ENCODE assay signal across 8 cellular contexts in genomic region chr10:45972813-45973169, GRCh38. TPM values are rescaled to one million over a fixed set of nuclear protein-coding genes. Genes with fewer than 3 reads are reported as not detected.
DNase-seq lines count a peak whose midpoint lies in the region; ATAC-seq, FAIRE-seq and TF ChIP-seq lines count a peak whose summit lies in the region.
"Not testable (repeated sequence)": the region's sequence is repeated elsewhere in the genome, so short reads cannot be mapped to it uniquely, and the experiment has no call there.

No MANE protein-coding gene starts in this region.

- H3K36me3 Mint-ChIP-seq in Calu3 (ENCODE audit: insufficient read depth, unreplicated experiment): peaks cover 32% of the 10 kb centered on the region
- not testable (repeated sequence) for H3K36me3 Mint-ChIP-seq in naive B cell

- H2AFZ ChIP-seq in SK-N-SH (ENCODE audit: low read depth): not testable (repeated sequence)
- peak overlapping the region; percentile 90 for H2AFZ ChIP-seq in K562 (ENCODE audit: low read depth, low read length)

- not testable (repeated sequence) for TF ChIP-seq POLR2A in K562 (conservative IDR thresholded peaks at IDR 0.05); heart left ventricle (IDR thresholded peaks at IDR 0.05)

- under 1% methylated on average over 10 of the region's 10 CpGs for WGBS in SK-N-SH (ENCODE audit: low lambda C conversion rate)
- 0% methylated on average over 9 of the region's 10 CpGs for WGBS in K562 (ENCODE audit: insufficient coverage, low coverage, missing lambda C conversion rate)
- 0 to 1% (median 0%) methylated on average over 10 of the region's 10 CpGs for WGBS in heart left ventricle, 4 donors

- peak overlapping the region; percentile 98 for H3K4me3 Mint-ChIP-seq in Calu3 (ENCODE audit: low read depth, unreplicated experiment)
- H3K4me3 Mint-ChIP-seq in naive B cell: peak overlapping the region; percentile 96 to 100 (median 99)

- not testable (repeated sequence) for TF ChIP-seq RAD21 in SK-N-SH (IDR thresholded peaks at IDR 0.05; ENCODE audit: low read length); K562 (CRISPR knock-in tag; conservative IDR thresholded peaks at IDR 0.05 in 1 of 2, IDR thresholded peaks at IDR 0.05 in 1 of 2)

- not testable (repeated sequence) for DNase-seq in Calu3, heart left ventricle, naive B cell
- DNase-seq in SK-N-SH: peak; percentile 2
- peak in 1 of 4 experiments; percentile 18 for DNase-seq in K562 (ENCODE audit: extremely low read depth in 1 of 4, low spot score in 3 of 4)

- H3K4me3 ChIP-seq in SK-N-SH (ENCODE audit: low read depth in 2 of 2, low read length in 1 of 2) (peak overlapping the region; percentile 67 to 90), K562 (peak overlapping the region; percentile 86), heart left ventricle (peak overlapping the region; percentile 69 to 91 (median 82)), stomach smooth muscle (ENCODE audit: low read length in 2 of 2) (peak overlapping the region; percentile 78 to 88)

- not testable (repeated sequence) for FAIRE-seq in K562 (lab: Jason Lieb, UNC)

- TSS peak; percentile 67 for BruUV-seq in Calu3 (replicated peaks; lab: Mats Ljungman, UMichigan)
- BruUV-seq in K562 (replicated peaks; lab: Mats Ljungman, UMichigan): TSS peak; percentile 64

- peak overlapping the region; percentile 47 to 62; a peak in 2 of 4 replicates for H3K27ac ChIP-seq in SK-N-SH (ENCODE audit: low read depth in 2 of 2, low read length in 1 of 2)
- peak overlapping the region; percentile 86 for H3K27ac ChIP-seq in K562 (ENCODE audit: extremely low read depth, low read depth, low read length)
- peak overlapping the region in 11 of 12 donors; percentile 66 to 86 (median 75) for H3K27ac ChIP-seq in heart left ventricle
- not testable (repeated sequence) for H3K27ac ChIP-seq in stomach smooth muscle (ENCODE audit: low read length)

- H3K27me3 ChIP-seq in SK-N-SH (ENCODE audit: insufficient read depth); K562 (ENCODE audit: control insufficient read depth in 2 of 2, insufficient read depth in 2 of 2, low read length in 2 of 2); heart left ventricle; stomach smooth muscle (ENCODE audit: control insufficient read depth in 1 of 2, insufficient read depth in 2 of 2, low read length in 2 of 2): not testable (repeated sequence)

- H3F3A ChIP-seq in SK-N-SH (replicated peaks; ENCODE audit: insufficient read depth): not testable (repeated sequence)

- not testable (repeated sequence) for H3K9me3 Mint-ChIP-seq in Calu3 (ENCODE audit: low read depth, unreplicated experiment); naive B cell

- not testable (repeated sequence) for H3K4me1 ChIP-seq in SK-N-SH (ENCODE audit: control insufficient read depth in 1 of 2, insufficient read depth in 2 of 2, low read depth in 1 of 2, low read length in 1 of 2); stomach smooth muscle (ENCODE audit: control insufficient read depth, insufficient read depth, low read length)
- H3K4me1 ChIP-seq in K562 (replicated peaks in 1 of 2; ENCODE audit: control insufficient read depth in 2 of 2, insufficient read depth in 2 of 2, low read length in 2 of 2) (peaks cover 4 to 10% of the 10 kb centered on the region in 2 experiments; a peak in 3 of 5 replicates), heart left ventricle (peaks cover 0 to 33% (median 22%) of the 10 kb centered on the region in 12 donors)

- CTCF ChIA-PET in Calu3 (lab: Charles Lee); SK-N-SH (lab: Yijun Ruan, JAX); K562 (lab: Yijun Ruan, JAX; ENCODE audit: low intra/inter-chr PET ratio): not testable (repeated sequence)

- H3K9me1 ChIP-seq in K562 (ENCODE audit: control insufficient read depth, insufficient read depth, low read length): not testable (repeated sequence)

- H3K4me1 Mint-ChIP-seq in Calu3 (ENCODE audit: low read depth, unreplicated experiment): peaks cover 35% of the 10 kb centered on the region
- peaks cover 21 to 41% (median 35%) of the 10 kb centered on the region in 3 donors for H3K4me1 Mint-ChIP-seq in naive B cell

- H3K27ac Mint-ChIP-seq in Calu3 (ENCODE audit: unreplicated experiment) (peak overlapping the region; percentile 89), naive B cell (peak overlapping the region; percentile 78 to 98 (median 94))

- H3K79me2 ChIP-seq in SK-N-SH (ENCODE audit: insufficient read depth): peaks cover 79% of the 10 kb centered on the region
- H3K79me2 ChIP-seq in K562 (ENCODE audit: control insufficient read depth, insufficient read depth, low read length): peaks cover 81% of the 10 kb centered on the region

- intact Hi-C loops in Calu3 (cut with micrococcal nuclease; ENCODE audit: unreplicated experiment); K562 (cut with micrococcal nuclease): not testable (repeated sequence)
- intact Hi-C loops in heart left ventricle (cut with DNase I): loop anchor here in 6 of 10 donors (10.0 kb wide), 1 partner anchor 52 kb away; no protein-coding TSS in a partner anchor

- not testable (repeated sequence) for H3K9me2 ChIP-seq in SK-N-SH

- H3K36me3 ChIP-seq in SK-N-SH (replicated peaks in 1 of 2; ENCODE audit: control insufficient read depth in 1 of 2, insufficient read depth in 2 of 2, low read length in 1 of 2) (peaks cover 6 to 13% of the 10 kb centered on the region in 2 experiments), K562 (ENCODE audit: control insufficient read depth, insufficient read depth, low read length) (peaks cover 29% of the 10 kb centered on the region; the same call in 2 of the 3 replicates), heart left ventricle (peaks cover 0 to 24% (median 6%) of the 10 kb centered on the region in 9 donors)
- H3K36me3 ChIP-seq in stomach smooth muscle (ENCODE audit: control insufficient read depth in 2 of 2, insufficient read depth in 2 of 2, low read length in 2 of 2): not testable (repeated sequence)

- H3K27me3 Mint-ChIP-seq in Calu3 (ENCODE audit: unreplicated experiment); naive B cell: not testable (repeated sequence)

- not testable (repeated sequence) for H4K20me1 ChIP-seq in SK-N-SH (ENCODE audit: insufficient read depth); K562 (replicated peaks; ENCODE audit: control insufficient read depth, insufficient read depth, low read length)

- POLR2A ChIA-PET in SK-N-SH (lab: Yijun Ruan, JAX): not testable (repeated sequence)
- POLR2A ChIA-PET in K562 (lab: Yijun Ruan, JAX): interaction anchor here (0.7 kb wide), 1 partner anchor 51 kb away, joined by 3 read pairs; no protein-coding TSS in a partner anchor

- ATAC-seq in GM21786 (IDR thresholded peaks at IDR 0.05; ENCODE audit: unreplicated experiment) (peak; percentile 14), HG03571 (IDR thresholded peaks at IDR 0.05; ENCODE audit: unreplicated experiment) (peak; percentile 13), K562 (peak; percentile 51), heart left ventricle (peak in 2 of 4 donors; percentile 5 to 30), naive B cell (ENCODE audit: low read depth in 2 of 2) (peak in 1 of 2 donors; percentile 5)

- H3K4me2 ChIP-seq in SK-N-SH (peak overlapping the region; percentile 90), K562 (ENCODE audit: insufficient read depth, low read length) (peak overlapping the region; percentile 89)

- H3K9ac ChIP-seq in SK-N-SH (peak overlapping the region; percentile 80), K562 (ENCODE audit: insufficient read depth in 1 of 2, low read depth in 2 of 2, low read length in 2 of 2) (peak overlapping the region; percentile 91 to 96), stomach smooth muscle (ENCODE audit: low read length in 2 of 2) (peak overlapping the region; percentile 73 to 84)

- not testable (repeated sequence) for TF ChIP-seq EP300 in SK-N-SH (IDR thresholded peaks at IDR 0.05; ENCODE audit: borderline replicate concordance in 1 of 2, low read depth in 1 of 2, low read length in 1 of 2); K562 (IDR thresholded peaks at IDR 0.05; ENCODE audit: low read length)

- in situ Hi-C loops in K562 (cut with MboI): not testable (repeated sequence)

- not testable (repeated sequence) for TF ChIP-seq CTCF in Calu3 (IDR thresholded peaks at IDR 0.05; ENCODE audit: unreplicated experiment); SK-N-SH (IDR thresholded peaks at IDR 0.05); K562 (IDR thresholded peaks at IDR 0.05 in 2 of 3, conservative IDR thresholded peaks at IDR 0.05 in 1 of 3; ENCODE audit: insufficient read depth in 2 of 3, low read depth in 1 of 3, low read length in 3 of 3); heart left ventricle (IDR thresholded peaks at IDR 0.05)

- not testable (repeated sequence) for H3K9me3 ChIP-seq in SK-N-SH; K562 (replicated peaks; ENCODE audit: control insufficient read depth, insufficient read depth, low read depth, low read length); heart left ventricle; stomach smooth muscle (ENCODE audit: control insufficient read depth in 2 of 2, low read length in 2 of 2)

RNA-seq across cellular contexts. Expression of gene TIMM23, which starts 0.5 kb away (rescaled TPM):
- 72.2 and 78.6 TPM in 2 replicates for total RNA-seq in Calu3 (2022)
- polyA plus RNA-seq in SK-N-SH (2012; rRNA removed): 87.0 and 96.4 TPM in 2 replicates
- polyA plus RNA-seq in SK-N-SH (2012; cell fraction: cytosol; rRNA removed): 111 and 139 TPM in 2 replicates
- 25.1 and 42.9 TPM in 2 replicates for polyA plus RNA-seq in SK-N-SH (2012; cell fraction: nucleus; rRNA removed)
- 53.0 and 71.7 TPM in 2 replicates for total RNA-seq in K562 (2011; cell fraction: chromatin; rRNA removed; ENCODE audit: low replicate concordance)
- 60.0 and 64.7 TPM in 2 replicates for total RNA-seq in K562 (2011; cell fraction: nucleolus; rRNA removed)
- total RNA-seq in K562 (2011; cell fraction: nucleoplasm; rRNA removed): 77.5 and 101 TPM in 2 replicates
- total RNA-seq in K562 (2014; rRNA removed): 183 and 192 TPM in 2 replicates
- total RNA-seq in K562 (2014; rRNA removed; fragmentation: Illumina TruSeq; extraction: Trizol): 150 and 165 TPM in 2 replicates
- 147 and 161 TPM in 2 replicates for total RNA-seq in K562 (2015; rRNA removed; fragmentation: Illumina TruSeq; extraction: Trizol)
- total RNA-seq in K562 (2021): 148 and 150 TPM in 2 replicates
- polyA plus RNA-seq in K562 (2011; rRNA removed): 186 and 280 TPM in 2 replicates
- polyA plus RNA-seq in K562 (2011; cell fraction: cytosol; rRNA removed): 122 and 200 TPM in 2 replicates
- 45.3 and 66.2 TPM in 2 replicates for polyA plus RNA-seq in K562 (2011; cell fraction: nucleus; rRNA removed)
- polyA plus RNA-seq in K562 (2012): 97.4 and 157 TPM in 2 replicates
- 214 and 226 TPM in 2 replicates for polyA plus RNA-seq in K562 (2014; fragmentation: Illumina TruSeq; extraction: Trizol)
- 100 to 1,000 TPM; 158 to 214 TPM for polyA plus RNA-seq in K562 (2014; fragmentation: Nextera tagmentation; extraction: Ambion mirVana)
- 230 and 238 TPM in 2 replicates for polyA plus RNA-seq in K562 (2014; rRNA removed)
- 176 and 223 TPM in 2 replicates for polyA minus RNA-seq in K562 (2011; rRNA and poly(A)+ RNA removed)
- polyA minus RNA-seq in K562 (2011; cell fraction: cytosol; rRNA and poly(A)+ RNA removed): 56.4 and 87.4 TPM in 2 replicates
- polyA minus RNA-seq in K562 (2011; cell fraction: nucleus; rRNA and poly(A)+ RNA removed): 29.2 and 43.0 TPM in 2 replicates
- total RNA-seq in heart left ventricle: 100 to 1,000 TPM in 2 of 9 donors, 10 to 100 TPM in 7; 73.9 to 111 (median 83.5) TPM
- 100 to 1,000 TPM; 118 to 123 TPM for polyA plus RNA-seq in heart left ventricle
- 10 to 100 TPM; 45.0 to 60.0 (median 53.9) TPM for polyA plus RNA-seq in naive B cell (ENCODE audit: low read depth in 6 of 6)

RNA-seq across cellular contexts. Expression of gene NCOA4, which starts 57.6 kb away (rescaled TPM):
- total RNA-seq in Calu3 (2022): 77.3 and 81.9 TPM in 2 replicates
- polyA plus RNA-seq in SK-N-SH (2012; rRNA removed): 30.3 and 44.9 TPM in 2 replicates
- polyA plus RNA-seq in SK-N-SH (2012; cell fraction: cytosol; rRNA removed): 46.0 and 47.0 TPM in 2 replicates
- polyA plus RNA-seq in SK-N-SH (2012; cell fraction: nucleus; rRNA removed): 16.1 and 30.8 TPM in 2 replicates
- 56.1 and 85.1 TPM in 2 replicates for total RNA-seq in K562 (2011; cell fraction: chromatin; rRNA removed; ENCODE audit: low replicate concordance)
- total RNA-seq in K562 (2011; cell fraction: nucleolus; rRNA removed): 49.9 and 53.6 TPM in 2 replicates
- total RNA-seq in K562 (2011; cell fraction: nucleoplasm; rRNA removed): 62.1 and 74.5 TPM in 2 replicates
- total RNA-seq in K562 (2014; rRNA removed): 136 and 144 TPM in 2 replicates
- total RNA-seq in K562 (2014; rRNA removed; fragmentation: Illumina TruSeq; extraction: Trizol): 200 and 222 TPM in 2 replicates
- total RNA-seq in K562 (2015; rRNA removed; fragmentation: Illumina TruSeq; extraction: Trizol): 169 and 182 TPM in 2 replicates
- 136 TPM in 2 replicates for total RNA-seq in K562 (2021)
- polyA plus RNA-seq in K562 (2011; rRNA removed): 237 and 283 TPM in 2 replicates
- polyA plus RNA-seq in K562 (2011; cell fraction: cytosol; rRNA removed): 98.1 and 135 TPM in 2 replicates
- polyA plus RNA-seq in K562 (2011; cell fraction: nucleus; rRNA removed): 64.2 and 91.5 TPM in 2 replicates
- polyA plus RNA-seq in K562 (2012): 122 and 153 TPM in 2 replicates
- polyA plus RNA-seq in K562 (2014; fragmentation: Illumina TruSeq; extraction: Trizol): 146 and 181 TPM in 2 replicates
- polyA plus RNA-seq in K562 (2014; fragmentation: Nextera tagmentation; extraction: Ambion mirVana): 100 to 1,000 TPM; 126 to 196 TPM
- polyA plus RNA-seq in K562 (2014; rRNA removed): 89.8 and 108 TPM in 2 replicates
- polyA minus RNA-seq in K562 (2011; rRNA and poly(A)+ RNA removed): 332 and 338 TPM in 2 replicates
- 120 and 132 TPM in 2 replicates for polyA minus RNA-seq in K562 (2011; cell fraction: cytosol; rRNA and poly(A)+ RNA removed)
- polyA minus RNA-seq in K562 (2011; cell fraction: nucleus; rRNA and poly(A)+ RNA removed): 29.6 and 65.0 TPM in 2 replicates
- 100 to 1,000 TPM; 187 to 296 (median 256) TPM for total RNA-seq in heart left ventricle
- 100 to 1,000 TPM in 1 of 2 donors, 10 to 100 TPM in 1; 55.1 to 109 TPM for polyA plus RNA-seq in heart left ventricle
- 100 to 1,000 TPM; 145 to 251 (median 154) TPM for polyA plus RNA-seq in naive B cell (ENCODE audit: low read depth in 6 of 6)
